ENCODE assay signal across 20 cellular contexts in genomic region chr12:107477946-107478610, GRCh38.
A peak's percentile ranks its signal among the peaks of the same experiment; 100 is the strongest.
DNase-seq lines count a peak whose midpoint lies in the region; ATAC-seq and TF ChIP-seq lines count a peak whose summit lies in the region.
"Had no signal": no experiment of that assay in that cellular context is flagged by ENCODE, and none has a peak within 500 bp of the region (broad histone marks: within the 10 kb centered on the region; RNA-seq: fewer than 3 reads in every experiment).

No MANE protein-coding gene starts in this region.

- ATAC-seq in GM21526 (IDR thresholded peaks at IDR 0.05; ENCODE audit: low FRiP score, unreplicated experiment) (no peak), HG03354 (IDR thresholded peaks at IDR 0.05; ENCODE audit: poor library complexity, severe bottlenecking, unreplicated experiment) (no peak), HG02973 (IDR thresholded peaks at IDR 0.05; ENCODE audit: unreplicated experiment) (no peak)
- ATAC-seq: GM12878, T-cell had no signal

- H3K4me3 ChIP-seq in fibroblast of pulmonary artery (replicated peaks; ENCODE audit: low read depth, low read length) = no peak overlapping the region
- H3K4me3 ChIP-seq: GM12878, PC-9 had no signal

- TF ChIP-seq CTCF in RWPE1 (conservative IDR thresholded peaks at IDR 0.05; ENCODE audit: low read depth) (no peak), fibroblast of pulmonary artery (IDR thresholded peaks at IDR 0.05; ENCODE audit: low read length, missing control alignments) (no peak)

- DNase-seq in HPDE6-E6E7 (ENCODE audit: extremely low spot score) (peak; percentile 44), RWPE1 (ENCODE audit: low spot score) (peak; percentile 34), fibroblast of pulmonary artery (ENCODE audit: low read depth) (peak; percentile 10), kidney tubule cell (ENCODE audit: low spot score) (peak; percentile 33), G401 (ENCODE audit: low spot score) (no peak)
- DNase-seq: CD4-positive, CD25-positive, alpha-beta regulatory T cell; H9; KG1; NCI-H1048; NCI-H1436 treated with DMSO at 0.1 percent for 48 hours; NCI-H2029 treated with DMSO at 0.1 percent for 48 hours; NCI-H510A; NCI-H82; PC-9; SHP77; T-cell had no signal

- in situ Hi-C loops in G401 (cut with HindIII; ENCODE audit: low sequenced_read_pairs) = no loop called here

- CTCF ChIA-PET in RWPE1 (lab: Yijun Ruan, JAX) = interaction anchor here (0.8 kb wide), 1 partner anchor 143 kb away, joined by 3 read pairs; no protein-coding TSS in a partner anchor

- H3K27ac ChIP-seq in RWPE1 = no peak overlapping the region
- H3K27ac ChIP-seq: PC-9 had no signal

- POLR2A ChIA-PET in RWPE1 (lab: Yijun Ruan, JAX; ENCODE audit: low non-redundant PET) = interaction anchor here (0.6 kb wide), 1 partner anchor 8 kb away, joined by 4 read pairs; no protein-coding TSS in a partner anchor
